In genomic region chr1:84668185-84668584, GRCh38 we compare ENCODE assay signal across 12 cellular contexts. TPM values are rescaled to one million over a fixed set of nuclear protein-coding genes. Genes with fewer than 3 reads are reported as not detected.
DNase-seq lines count a peak whose midpoint lies in the region; ATAC-seq, FAIRE-seq and TF ChIP-seq lines count a peak whose summit lies in the region.
"Had no signal": no experiment of that assay in that cellular context is flagged by ENCODE, and none has a peak within 500 bp of the region (broad histone marks: within the 10 kb centered on the region; RNA-seq: fewer than 3 reads in every experiment).

No MANE protein-coding gene starts in this region.

- H3K36me3 Mint-ChIP-seq in effector memory CD8-positive, alpha-beta T cell (ENCODE audit: insufficient read depth) = no peaks in the 10 kb centered on the region
- H3K36me3 Mint-ChIP-seq: activated naive CD4-positive, alpha-beta T cell treated with anti-CD3 and anti-CD28 coated beads, Interleukin-2, amount 50 U/mL, for 24 hours had no signal

- WGBS in K562 (ENCODE audit: insufficient coverage, low coverage, missing lambda C conversion rate) = 93% methylated on average over 1 of the region's 1 CpG

- TF ChIP-seq POLR2A in K562 (conservative IDR thresholded peaks at IDR 0.05) = no peak

- no peak overlapping the region for H3K4me3 Mint-ChIP-seq in effector memory CD8-positive, alpha-beta T cell
- H3K4me3 Mint-ChIP-seq: activated naive CD4-positive, alpha-beta T cell treated with anti-CD3 and anti-CD28 coated beads, Interleukin-2, amount 50 U/mL, for 24 hours had no signal

- H3K36me3 ChIP-seq in DND-41 (ENCODE audit: insufficient read depth, low read length) (0 out of 2 replicates have a peak, but pooled peaks cover 4% of the 10 kb centered on the region), K562 (ENCODE audit: control insufficient read depth, insufficient read depth, low read length) (peaks cover 88% of the 10 kb centered on the region)

- in situ Hi-C loops in K562 (cut with MboI) = loop anchor here (5.0 kb wide), 1 partner anchor 79 kb away; no protein-coding TSS in a partner anchor

- no peaks in the 10 kb centered on the region for H3K27me3 ChIP-seq in DND-41 (ENCODE audit: insufficient read depth, low read length, poor library complexity)
- H3K27me3 ChIP-seq in K562 (ENCODE audit: control insufficient read depth in 2 of 2, insufficient read depth in 2 of 2, low read length in 2 of 2) = no peaks in the 10 kb centered on the region

- ATAC-seq in DND-41 (ENCODE audit: insufficient read depth, low read depth) = peak; percentile 39; the same call in 1 of the 3 replicates
- peak; percentile 86 for ATAC-seq in K562
- no peak for ATAC-seq in GM21529 (IDR thresholded peaks at IDR 0.05; ENCODE audit: unreplicated experiment)
- no peak for ATAC-seq in GM21619 (IDR thresholded peaks at IDR 0.05; ENCODE audit: unreplicated experiment)
- no peak for ATAC-seq in effector memory CD8-positive, alpha-beta T cell (replicated peaks)
- ATAC-seq in HG03354 (IDR thresholded peaks at IDR 0.05; ENCODE audit: poor library complexity, severe bottlenecking, unreplicated experiment) = no peak

- H3K79me2 ChIP-seq in DND-41 (ENCODE audit: insufficient read depth, low read length) = no peaks in the 10 kb centered on the region; the same call in 1 of the 2 replicates
- H3K79me2 ChIP-seq in K562 (ENCODE audit: control insufficient read depth, insufficient read depth, low read length) = peaks cover 59% of the 10 kb centered on the region

- peaks cover 3% of the 10 kb centered on the region; the same call in 1 of the 2 replicates for H3K4me1 ChIP-seq in DND-41 (ENCODE audit: insufficient read depth, low read length)
- peaks cover 3 to 5% of the 10 kb centered on the region in 2 experiments; a peak in 2 of 5 replicates for H3K4me1 ChIP-seq in K562 (replicated peaks in 1 of 2; ENCODE audit: control insufficient read depth in 2 of 2, insufficient read depth in 2 of 2, low read length in 2 of 2)

- H3K9ac ChIP-seq in DND-41 (ENCODE audit: low read depth, low read length) (no peak overlapping the region), K562 (ENCODE audit: insufficient read depth in 1 of 2, low read depth in 2 of 2, low read length in 2 of 2) (no peak overlapping the region)

- H3K27ac Mint-ChIP-seq in effector memory CD8-positive, alpha-beta T cell = peak overlapping the region in 1 of 2 donors; percentile 13
- H3K27ac Mint-ChIP-seq: activated naive CD4-positive, alpha-beta T cell treated with anti-CD3 and anti-CD28 coated beads, Interleukin-2, amount 50 U/mL, for 24 hours had no signal

- no peak for TF ChIP-seq EP300 in K562 (IDR thresholded peaks at IDR 0.05; ENCODE audit: low read length)

- no peaks in the 10 kb centered on the region for H3K9me1 ChIP-seq in K562 (ENCODE audit: control insufficient read depth, insufficient read depth, low read length)

- H3K4me3 ChIP-seq in DND-41 (ENCODE audit: low read depth in 1 of 2, low read length in 2 of 2) = no peak overlapping the region
- H3K4me3 ChIP-seq in K562 = no peak overlapping the region

- BruUV-seq in K562 (replicated peaks; lab: Mats Ljungman, UMichigan) = no TSS peak

- peak; percentile 67 for FAIRE-seq in K562 (lab: Jason Lieb, UNC)
- FAIRE-seq: endothelial cell of umbilical vein had no signal

- H4K20me1 ChIP-seq in DND-41 (ENCODE audit: insufficient read depth, low read length) (no peaks in the 10 kb centered on the region; the same call in 1 of the 2 replicates), K562 (replicated peaks; ENCODE audit: control insufficient read depth, insufficient read depth, low read length) (no peaks in the 10 kb centered on the region; the same call in 1 of the 2 replicates)

- no peak for DNase-seq in DND-41
- DNase-seq in HT-29 (ENCODE audit: low spot score) = peak; percentile 27
- DNase-seq in K562 (ENCODE audit: extremely low read depth in 1 of 4, low spot score in 3 of 4) = peak in 3 of 4 experiments; percentile 13 to 40 (median 28)
- peak; percentile 34 for DNase-seq in myocyte (ENCODE audit: low read depth)
- DNase-seq in effector memory CD8-positive, alpha-beta T cell = no peak
- DNase-seq: activated CD4-positive, CD25-positive, alpha-beta regulatory T cell treated with anti-CD3 and anti-CD28 coated beads, Interleukin-2, amount 50 U/mL, for 72 hours; NCI-H1092 had no signal

- no peak overlapping the region for H3K4me2 ChIP-seq in DND-41 (ENCODE audit: insufficient read depth, low read length)
- no peak overlapping the region for H3K4me2 ChIP-seq in K562 (ENCODE audit: insufficient read depth, low read length)

- H3K27me3 Mint-ChIP-seq in effector memory CD8-positive, alpha-beta T cell = no peaks in the 10 kb centered on the region
- H3K27me3 Mint-ChIP-seq: activated naive CD4-positive, alpha-beta T cell treated with anti-CD3 and anti-CD28 coated beads, Interleukin-2, amount 50 U/mL, for 24 hours had no signal

- no peaks in the 10 kb centered on the region for H3K9me3 Mint-ChIP-seq in effector memory CD8-positive, alpha-beta T cell
- H3K9me3 Mint-ChIP-seq: activated naive CD4-positive, alpha-beta T cell treated with anti-CD3 and anti-CD28 coated beads, Interleukin-2, amount 50 U/mL, for 24 hours had no signal

- POLR2A ChIA-PET in K562 (lab: Yijun Ruan, JAX) = interaction anchor here (0.6 to 2.0 kb wide), 3 partner anchors 11 to 54 kb away, joined by 3 to 8 read pairs (median 7); no protein-coding TSS in a partner anchor

- CTCF ChIA-PET in K562 (lab: Yijun Ruan, JAX; ENCODE audit: low intra/inter-chr PET ratio) = interaction anchor here (0.5 to 2.3 kb wide), 6 partner anchors 54 to 592 kb away, joined by 3 to 13 read pairs (median 4); partner anchors contain the start of gene C1orf52

- intact Hi-C loops in K562 (cut with micrococcal nuclease) = loop anchor here (1.0 kb wide), 2 partner anchors 56 to 85 kb away; no protein-coding TSS in a partner anchor

- H3K9me3 ChIP-seq in DND-41 (ENCODE audit: insufficient read depth, low read length, severe bottlenecking) (no peaks in the 10 kb centered on the region), K562 (replicated peaks; ENCODE audit: control insufficient read depth, insufficient read depth, low read depth, low read length) (no peaks in the 10 kb centered on the region)

- H3K27ac ChIP-seq in DND-41 (ENCODE audit: low read length) (no peak overlapping the region), K562 (ENCODE audit: extremely low read depth, low read depth, low read length) (no peak overlapping the region)

- H3K4me1 Mint-ChIP-seq in effector memory CD8-positive, alpha-beta T cell (ENCODE audit: low read depth in 2 of 2) = peaks cover 6 to 7% of the 10 kb centered on the region in 2 donors

- TF ChIP-seq CTCF in DND-41 (IDR thresholded peaks at IDR 0.05; ENCODE audit: borderline replicate concordance, extremely low read depth, low read length, poor library complexity, severe bottlenecking) (peak; percentile 31), K562 (IDR thresholded peaks at IDR 0.05 in 2 of 3, conservative IDR thresholded peaks at IDR 0.05 in 1 of 3; ENCODE audit: insufficient read depth in 2 of 3, low read depth in 1 of 3, low read length in 3 of 3) (peak; percentile 43 to 68 (median 48); a peak in 5 of 6 replicates)

- H2AFZ ChIP-seq in DND-41 (ENCODE audit: low read depth, low read length) (no peak overlapping the region), K562 (ENCODE audit: low read depth, low read length) (no peak overlapping the region)

- TF ChIP-seq RAD21 in K562 (CRISPR knock-in tag; conservative IDR thresholded peaks at IDR 0.05 in 1 of 2, IDR thresholded peaks at IDR 0.05 in 1 of 2) = peak; percentile 58 to 76

TF ChIP-seq in K562, 482 proteins besides CTCF, POLR2A, EP300 and RAD21:
- 0 out of 2 replicates have a peak, but pooled peaks have one; percentile 25 for TF ChIP-seq SMC3 (conservative IDR thresholded peaks at IDR 0.05; ENCODE audit: insufficient read depth, low read depth, low read length)
- no peak for TF ChIP-seq RBM22 (IDR thresholded peaks at IDR 0.05; ENCODE audit: low read depth, low read length, poor library complexity, severe bottlenecking)
- TF ChIP-seq IRF9 (tag; IDR thresholded peaks at IDR 0.05) = no peak
TF ChIP-seq in K562: peak in this region for 1.

RNA-seq across cellular contexts. Expression of gene SSX2IP, which starts 22.1 kb away (rescaled TPM):
- 4.4 and 6.1 TPM in 2 replicates for total RNA-seq in HT-29 (2014; rRNA removed; shearing (Covaris generic))
- total RNA-seq in K562 (2011; cell fraction: chromatin; rRNA removed; ENCODE audit: low replicate concordance) = 31.2 and 100 TPM in 2 replicates
- 12.0 and 17.5 TPM in 2 replicates for total RNA-seq in K562 (2011; cell fraction: nucleolus; rRNA removed)
- 39.2 and 64.7 TPM in 2 replicates for total RNA-seq in K562 (2011; cell fraction: nucleoplasm; rRNA removed)
- total RNA-seq in K562 (2014; rRNA removed) (42.0 and 53.7 TPM in 2 replicates), K562 (2014; rRNA removed; fragmentation: Illumina TruSeq; extraction: Trizol) (96.7 and 113 TPM in 2 replicates), K562 (2015; rRNA removed; fragmentation: Illumina TruSeq; extraction: Trizol) (69.7 and 73.9 TPM in 2 replicates), K562 (2021) (66.4 and 66.7 TPM in 2 replicates), myocyte (56.9 and 62.4 TPM in 2 replicates)
- polyA plus RNA-seq in K562 (2011; rRNA removed) (40.6 and 61.7 TPM in 2 replicates), K562 (2014; fragmentation: Illumina TruSeq; extraction: Trizol) (54.3 and 62.1 TPM in 2 replicates), K562 (2014; fragmentation: Nextera tagmentation; extraction: Ambion mirVana) (10 to 100 TPM; 20.6 to 25.8 TPM), K562 (2014; rRNA removed) (45.4 and 50.5 TPM in 2 replicates)
- 5.3 and 11.1 TPM in 2 replicates for polyA plus RNA-seq in K562 (2011; cell fraction: cytosol; rRNA removed)
- polyA plus RNA-seq in K562 (2011; cell fraction: nucleus; rRNA removed) = 19.1 and 29.0 TPM in 2 replicates
- polyA plus RNA-seq in K562 (2012) = 29.6 and 39.3 TPM in 2 replicates
- 65.0 and 84.1 TPM in 2 replicates for polyA minus RNA-seq in K562 (2011; rRNA and poly(A)+ RNA removed)
- polyA minus RNA-seq in K562 (2011; cell fraction: cytosol; rRNA and poly(A)+ RNA removed) = 24.6 and 25.9 TPM in 2 replicates
- 28.0 and 57.1 TPM in 2 replicates for polyA minus RNA-seq in K562 (2011; cell fraction: nucleus; rRNA and poly(A)+ RNA removed)
- 6.2 TPM for polyA plus RNA-seq in myocyte (2012)

Comparison
In these comparisons a context has a peak if more than half of its experiments do, and no peak if none do; other contexts are left out.
1. ATAC-seq: peak in DND-41 (single experiment) and K562 (single experiment); none in GM21529 (single experiment), GM21619 (single experiment), effector memory CD8-positive, alpha-beta T cell (single experiment) and HG03354 (single experiment).
2. DNase-seq: peak in HT-29 (single experiment), K562 (3 of 4) and myocyte (single experiment); none in DND-41 (single experiment) and effector memory CD8-positive, alpha-beta T cell (0 of 3).